9 cellular contexts compared by ENCODE assay signal in genomic region chr3:52518723-52519444, GRCh38. TPM values are rescaled to one million over a fixed set of nuclear protein-coding genes. Genes with fewer than 3 reads are reported as not detected.
DNase-seq lines count a peak whose midpoint lies in the region; ATAC-seq and TF ChIP-seq lines count a peak whose summit lies in the region.
"Had no signal": no experiment of that assay in that cellular context is flagged by ENCODE, and none has a peak within 500 bp of the region (broad histone marks: within the 10 kb centered on the region; RNA-seq: fewer than 3 reads in every experiment).

No MANE protein-coding gene starts in this region.

- no peaks in the 10 kb centered on the region for H3K79me2 ChIP-seq in HCT116 (ENCODE audit: insufficient read depth, low read length)

- peak; percentile 77 for ATAC-seq in HCT116
- ATAC-seq in thoracic aorta (ENCODE audit: insufficient number of reproducible peaks, low FRiP score, low read depth) = no peak
- ATAC-seq in GM19324 (IDR thresholded peaks at IDR 0.05; ENCODE audit: low FRiP score, unreplicated experiment) = no peak
- no peak for ATAC-seq in GM19452 (IDR thresholded peaks at IDR 0.05; ENCODE audit: unreplicated experiment)
- ATAC-seq in HG02610 (IDR thresholded peaks at IDR 0.05; ENCODE audit: unreplicated experiment) = no peak

- CTCF ChIA-PET in HCT116 (lab: Charles Lee) = interaction anchor here (0.6 kb wide), 1 partner anchor 464 kb away, joined by 5 read pairs; no protein-coding TSS in a partner anchor

- TF ChIP-seq CTCF in HCT116 (IDR thresholded peaks at IDR 0.05 in 2 of 3, conservative IDR thresholded peaks at IDR 0.05 in 1 of 3; ENCODE audit: borderline replicate concordance in 1 of 3, insufficient read depth in 1 of 3, low read depth in 2 of 3, low read length in 2 of 3) (no peak), thoracic aorta (IDR thresholded peaks at IDR 0.05) (no peak)

- RAD21 ChIA-PET in HCT116 (lab: Charles Lee; ENCODE audit: low non-redundant PET in 1 of 2, low total read pairs in 2 of 2, uncharacterized antibody in 2 of 2, unreplicated experiment in 2 of 2) = no interaction called here

- no peak for TF ChIP-seq POLR2A in HCT116 (IDR thresholded peaks at IDR 0.05; ENCODE audit: borderline replicate concordance, extremely low read depth, insufficient read depth, insufficient read length)

- H3K27me3 ChIP-seq in HCT116 (ENCODE audit: insufficient read depth, low read length) (no peaks in the 10 kb centered on the region), duodenal mucosa (ENCODE audit: control insufficient read depth in 1 of 2, insufficient read depth in 2 of 2, low read length in 2 of 2) (no peaks in the 10 kb centered on the region), thoracic aorta (replicated peaks; ENCODE audit: insufficient read depth) (no peaks in the 10 kb centered on the region)

- H3K4me1 ChIP-seq in HCT116 (ENCODE audit: control insufficient read depth in 1 of 2, insufficient read depth in 2 of 2, low read length in 2 of 2) (peaks cover 0 to 3% of the 10 kb centered on the region in 2 experiments; a peak in 1 of 4 replicates), duodenal mucosa (ENCODE audit: control insufficient read depth in 1 of 2, insufficient read depth in 2 of 2, low read length in 2 of 2) (peaks cover 5 to 8% of the 10 kb centered on the region in 2 donors), thoracic aorta (ENCODE audit: control insufficient read depth in 1 of 2, low read depth in 2 of 2) (no peaks in the 10 kb centered on the region)

- H3K27ac ChIP-seq in HCT116 (ENCODE audit: low read depth, low read length) = no peak overlapping the region
- no peak overlapping the region for H3K27ac ChIP-seq in duodenal mucosa (ENCODE audit: low read depth, low read length)
- H3K27ac ChIP-seq in thoracic aorta = no peak overlapping the region

- H4K20me1 ChIP-seq in HCT116 (ENCODE audit: insufficient read depth) = no peaks in the 10 kb centered on the region

- H3K36me3 ChIP-seq in HCT116 (ENCODE audit: control insufficient read depth in 1 of 2, insufficient read depth in 2 of 2, low read length in 2 of 2) = no peaks in the 10 kb centered on the region
- peaks cover 0 to 6% of the 10 kb centered on the region in 2 donors for H3K36me3 ChIP-seq in duodenal mucosa (ENCODE audit: control insufficient read depth in 1 of 2, insufficient read depth in 2 of 2, low read length in 2 of 2)
- H3K36me3 ChIP-seq in thoracic aorta = no peaks in the 10 kb centered on the region

- intact Hi-C loops in HCT116 (cut with micrococcal nuclease) = no loop called here

- H3K9me3 ChIP-seq in HCT116 (ENCODE audit: control insufficient read depth in 1 of 2, insufficient read depth in 1 of 2, low read depth in 1 of 2, low read length in 2 of 2) (no peaks in the 10 kb centered on the region), duodenal mucosa (ENCODE audit: control insufficient read depth in 1 of 2, low read length in 2 of 2) (no peaks in the 10 kb centered on the region), thoracic aorta (no peaks in the 10 kb centered on the region)

- H3K4me3 ChIP-seq in HCT116 (replicated peaks in 1 of 2; ENCODE audit: low read depth in 1 of 2, low read length in 2 of 2) = no peak overlapping the region
- peak overlapping the region; percentile 29 to 43 for H3K4me3 ChIP-seq in duodenal mucosa (ENCODE audit: low read depth in 1 of 2, low read length in 2 of 2)
- peak overlapping the region; percentile 19 for H3K4me3 ChIP-seq in thoracic aorta

- H2AFZ ChIP-seq in HCT116 (ENCODE audit: low read depth, low read length, poor library complexity, severe bottlenecking) = no peak overlapping the region

- H3K9ac ChIP-seq in HCT116 (ENCODE audit: low read length) (no peak overlapping the region), duodenal mucosa (ENCODE audit: low read depth in 1 of 2, low read length in 2 of 2) (peak overlapping the region in 1 of 2 donors; percentile 33)

- no peak for DNase-seq in HCT116 (ENCODE audit: low read depth, low spot score)
- peak; percentile 26 for DNase-seq in kidney tubule cell (ENCODE audit: low spot score)
- DNase-seq in thoracic aorta (ENCODE audit: low spot score) = no peak
- no peak for DNase-seq in NCI-H2227 (lab: John Stamatoyannopoulos, UW; ENCODE audit: unreplicated experiment)

- no peak overlapping the region for H3K4me2 ChIP-seq in HCT116 (ENCODE audit: low read length)

- no peaks in the 10 kb centered on the region for H3K9me2 ChIP-seq in HCT116 (ENCODE audit: insufficient read depth)

- TF ChIP-seq RAD21 in HCT116 (IDR thresholded peaks at IDR 0.05; ENCODE audit: low read depth) = no peak

- BruUV-seq in HCT116 (replicated peaks; lab: Mats Ljungman, UMichigan) = no TSS peak

- POLR2A ChIA-PET in HCT116 (lab: Charles Lee) = interaction anchor here (1.0 kb wide), 1 partner anchor 17 kb away, joined by 3 read pairs; the partner anchor contains the start of gene UQCC5

TF ChIP-seq in HCT116, 20 proteins besides CTCF, POLR2A, EP300 and RAD21:
- TF ChIP-seq FOSL1 (IDR thresholded peaks at IDR 0.05; ENCODE audit: low read depth) = no peak
TF ChIP-seq in HCT116: peak in this region for 0.

RNA-seq across cellular contexts. Expression of gene NT5DC2, which starts 14.8 kb away (rescaled TPM):
- total RNA-seq in HCT116 (2021; ENCODE audit: unreplicated experiment) (125 TPM), thoracic aorta (10 to 100 TPM; 47.6 to 83.4 TPM)
- polyA plus RNA-seq in HCT116 (2012) = 111 and 112 TPM in 2 replicates

RNA-seq across cellular contexts. Expression of gene UQCC5, which starts 17.5 kb away (rescaled TPM):
- total RNA-seq in HCT116 (2021; ENCODE audit: unreplicated experiment) (14.1 TPM), thoracic aorta (1 to 10 TPM in 1 of 2 donors, under 1 TPM in 1; 0.95 to 8.7 TPM)
- polyA plus RNA-seq in HCT116 (2012) = 50.0 and 58.6 TPM in 2 replicates

RNA-seq across cellular contexts. Expression of gene STAB1, which starts 23.7 kb away (rescaled TPM):
- total RNA-seq in HCT116 (2021; ENCODE audit: unreplicated experiment) = 0.44 TPM
- polyA plus RNA-seq in HCT116 (2012) = 0.12 TPM in 1 of 2 replicates, not detected in the other
- 100 to 1,000 TPM; 249 to 837 TPM for total RNA-seq in thoracic aorta
- total RNA-seq: osteocyte had no signal

Comparison
In these comparisons a context has a peak if more than half of its experiments do, and no peak if none do; other contexts are left out.
1. H3K4me3 ChIP-seq: peak in duodenal mucosa (2 of 2) and thoracic aorta (single experiment); none in HCT116 (0 of 2).
2. RNA of gene STAB1, which starts 23.7 kb away (total RNA-seq): 249 to 837 TPM in thoracic aorta; 0.44 TPM in HCT116 (single experiment); every median in the first group is over 100 times any median in the second.